ENCODE assay signal across 28 cellular contexts in genomic region chr9:91308144-91308543, GRCh38.
"Had no signal": no experiment of that assay in that cellular context is flagged by ENCODE, and none has a peak within 500 bp of the region (broad histone marks: within the 10 kb centered on the region; RNA-seq: fewer than 3 reads in every experiment).

No MANE protein-coding gene starts in this region.

- H3K36me3 ChIP-seq: adrenal gland, ascending aorta, brain microvascular endothelial cell, thyroid gland, upper lobe of right lung had no signal

- H3K27ac Mint-ChIP-seq: activated CD8-positive, alpha-beta T cell treated with anti-CD3 and anti-CD28 coated beads, Interleukin-2, amount 10 ng/mL, durations not matched to agents 7 days and 5 days; progenitor cell of endocrine pancreas had no signal

- DNase-seq: activated CD4-positive, alpha-beta T cell treated with anti-CD3 and anti-CD28 coated beads for 1 hour; activated CD8-positive, alpha-beta T cell treated with anti-CD3 and anti-CD28 coated beads, Interleukin-2, amount 10 ng/mL, durations not matched to agents 7 days and 5 days; activated effector memory CD4-positive, alpha-beta T cell treated with anti-CD3 and anti-CD28 coated beads, Interleukin-2, amount 50 U/mL, for 16 hours; activated naive CD4-positive, alpha-beta T cell treated with anti-CD3 and anti-CD28 coated beads, Interleukin-2, amount 50 U/mL, for 16 hours; activated T-cell treated with anti-CD3 and anti-CD28 coated beads, Interleukin-2, amount 50 U/mL, for 1 hour; adrenal gland; brain microvascular endothelial cell; caudate nucleus; effector memory CD8-positive, alpha-beta T cell; glutamatergic neuron; left ventricle myocardium inferior; naive thymus-derived CD8-positive, alpha-beta T cell; retina; SK-N-SH; spleen; stimulated activated CD4-positive, alpha-beta T cell treated with anti-CD3 and anti-CD28 coated beads, Interleukin-4, amount 100 ng/mL, for 1 hour; stimulated activated naive CD8-positive, alpha-beta T cell treated with anti-CD3 and anti-CD28 coated beads, Interleukin-15, Interleukin-2, amounts not matched to agents 100 U/mL and 50 U/mL, for 24 hours; substantia nigra; thyroid gland; upper lobe of right lung; WERI-Rb-1 had no signal

- FAIRE-seq: endothelial cell of umbilical vein, frontal cortex, TTC549 had no signal

- H3K27me3 Mint-ChIP-seq: effector memory CD8-positive, alpha-beta T cell; naive thymus-derived CD8-positive, alpha-beta T cell; progenitor cell of endocrine pancreas had no signal

- H3K4me3 ChIP-seq: adrenal gland, ascending aorta, hepatocyte, left ventricle myocardium inferior, spleen, thyroid gland, upper lobe of right lung had no signal

- H3K27me3 ChIP-seq: adrenal gland, ascending aorta, brain microvascular endothelial cell, hepatocyte, spleen, thyroid gland, upper lobe of right lung had no signal

- H3K27ac ChIP-seq: adrenal gland, ascending aorta, brain microvascular endothelial cell, hepatocyte, left ventricle myocardium inferior, spleen, thyroid gland, upper lobe of right lung, WERI-Rb-1 had no signal

- H3K9me3 ChIP-seq: adrenal gland, ascending aorta, left ventricle myocardium inferior, SK-N-SH, spleen, thyroid gland, upper lobe of right lung had no signal

- H3K4me3 Mint-ChIP-seq: activated CD8-positive, alpha-beta T cell treated with anti-CD3 and anti-CD28 coated beads, Interleukin-2, amount 10 ng/mL, durations not matched to agents 7 days and 5 days; effector memory CD8-positive, alpha-beta T cell; naive thymus-derived CD8-positive, alpha-beta T cell had no signal

- ATAC-seq: activated CD8-positive, alpha-beta T cell treated with anti-CD3 and anti-CD28 coated beads, Interleukin-2, amount 10 ng/mL, durations not matched to agents 7 days and 5 days; effector memory CD8-positive, alpha-beta T cell; esophagus mucosa; naive thymus-derived CD8-positive, alpha-beta T cell; stimulated activated naive CD8-positive, alpha-beta T cell treated with anti-CD3 and anti-CD28 coated beads, Interleukin-15, Interleukin-2, amounts not matched to agents 100 U/mL and 50 U/mL, for 24 hours; upper lobe of right lung had no signal

- H3K9me3 Mint-ChIP-seq: effector memory CD8-positive, alpha-beta T cell; naive thymus-derived CD8-positive, alpha-beta T cell had no signal
